Comparison of ENCODE assay signal across 1 cellular context in the genomic region with DNA sequence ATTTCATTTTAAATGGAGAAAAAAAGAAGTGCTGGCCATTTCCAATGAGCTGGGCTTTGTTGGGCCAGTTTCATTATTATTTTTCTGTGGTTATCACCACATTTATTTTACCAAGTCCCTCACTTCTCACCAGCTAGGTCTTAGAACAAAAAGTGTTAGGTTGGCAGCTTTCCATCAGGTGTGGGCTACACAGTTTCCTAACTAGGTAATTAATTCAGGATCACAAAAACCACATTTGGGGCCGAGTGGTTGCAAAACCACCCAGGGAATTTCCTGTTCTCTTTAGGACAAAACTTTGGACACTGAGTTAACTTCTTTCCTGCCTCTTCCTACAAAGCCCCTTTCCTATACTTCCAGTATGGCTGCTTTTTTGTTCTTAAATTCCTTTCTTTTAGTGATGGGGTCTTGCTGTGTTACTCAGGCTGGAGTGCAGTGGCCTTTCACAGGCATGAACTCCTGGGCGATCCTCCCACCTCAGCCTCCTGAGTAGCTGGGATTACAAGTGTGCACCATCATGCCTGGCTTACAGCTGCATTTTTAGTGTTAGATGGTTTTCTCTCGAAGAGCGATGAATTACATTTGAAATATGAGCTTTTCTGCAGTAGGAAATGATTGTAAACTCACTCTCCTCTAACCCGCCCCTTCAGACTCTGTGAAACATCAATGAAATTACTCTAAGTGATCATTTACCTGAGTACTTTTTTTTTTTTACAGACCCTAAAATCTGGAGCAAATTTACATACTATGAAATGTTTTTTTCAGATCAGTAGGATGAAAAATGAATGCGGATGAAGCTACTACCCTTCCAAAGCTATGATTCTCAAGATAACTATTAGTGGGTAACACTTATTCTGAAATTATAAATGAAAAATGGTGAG.
TF ChIP-seq lines count a peak whose summit lies in the region.

No MANE protein-coding gene starts in this region.

TF ChIP-seq in HepG2, 621 proteins besides CTCF, POLR2A, EP300 and RAD21 (continued from another document):
- TF ChIP-seq PRDM15 (CRISPR knock-in tag; IDR thresholded peaks at IDR 0.05) (peak; percentile 46; the same call in 1 of the 2 replicates), ZBTB34 (CRISPR knock-in tag; IDR thresholded peaks at IDR 0.05) (no peak), PHF21A (CRISPR knock-in tag; IDR thresholded peaks at IDR 0.05) (0 out of 2 replicates have a peak, but pooled peaks have one; percentile 23), FOXJ3 (CRISPR knock-in tag; IDR thresholded peaks at IDR 0.05; ENCODE audit: borderline replicate concordance) (peak; percentile 65; the same call in 1 of the 2 replicates), ZNF646 (CRISPR knock-in tag; IDR thresholded peaks at IDR 0.05) (no peak), SATB2 (CRISPR knock-in tag; IDR thresholded peaks at IDR 0.05) (0 out of 2 replicates have a peak, but pooled peaks have one; percentile 32), KAT8 (CRISPR knock-in tag; IDR thresholded peaks at IDR 0.05) (0 out of 2 replicates have a peak, but pooled peaks have one; percentile 5), HOXA5 (CRISPR knock-in tag; IDR thresholded peaks at IDR 0.05) (0 out of 2 replicates have a peak, but pooled peaks have one; percentile 39), MAFK (conservative IDR thresholded peaks at IDR 0.05 in 1 of 2, IDR thresholded peaks at IDR 0.05 in 1 of 2; ENCODE audit: low read length in 2 of 2) (peak in 1 of 2 experiments; percentile 12; a peak in 1 of 4 replicates), ZBTB20 (CRISPR knock-in tag; IDR thresholded peaks at IDR 0.05; ENCODE audit: borderline replicate concordance, low read depth) (0 out of 2 replicates have a peak, but pooled peaks have one; percentile 12), ZSCAN25 (CRISPR knock-in tag; IDR thresholded peaks at IDR 0.05) (peak; percentile 36; the same call in 1 of the 2 replicates), CHD4 (IDR thresholded peaks at IDR 0.05; ENCODE audit: borderline replicate concordance, low read length) (peak; percentile 35; the same call in 1 of the 2 replicates), RELA (CRISPR knock-in tag; IDR thresholded peaks at IDR 0.05) (no peak), ZNF605 (CRISPR knock-in tag; IDR thresholded peaks at IDR 0.05) (no peak), SALL1 (CRISPR knock-in tag; IDR thresholded peaks at IDR 0.05) (0 out of 2 replicates have a peak, but pooled peaks have one; percentile 5), TEAD2 (CRISPR knock-in tag; IDR thresholded peaks at IDR 0.05) (no peak), ZSCAN20 (CRISPR knock-in tag; IDR thresholded peaks at IDR 0.05; ENCODE audit: borderline replicate concordance) (0 out of 2 replicates have a peak, but pooled peaks have one; percentile 54), BRCA1 (CRISPR knock-in tag; IDR thresholded peaks at IDR 0.05) (0 out of 2 replicates have a peak, but pooled peaks have one; percentile 38), NPAS2 (CRISPR knock-in tag; IDR thresholded peaks at IDR 0.05; ENCODE audit: borderline replicate concordance) (no peak), ZNF770 (CRISPR knock-in tag; IDR thresholded peaks at IDR 0.05) (peak; percentile 84), STAT5B (CRISPR knock-in tag; IDR thresholded peaks at IDR 0.05) (no peak), SMAD9 (CRISPR knock-in tag; IDR thresholded peaks at IDR 0.05) (0 out of 2 replicates have a peak, but pooled peaks have one; percentile 16), ZNF24 (IDR thresholded peaks at IDR 0.05) (peak; percentile 77), MAF1 (CRISPR knock-in tag; IDR thresholded peaks at IDR 0.05; ENCODE audit: borderline replicate concordance) (no peak), KLF12 (CRISPR knock-in tag; IDR thresholded peaks at IDR 0.05; ENCODE audit: borderline replicate concordance) (0 out of 2 replicates have a peak, but pooled peaks have one; percentile 39)
- TF ChIP-seq, protein P1, sequence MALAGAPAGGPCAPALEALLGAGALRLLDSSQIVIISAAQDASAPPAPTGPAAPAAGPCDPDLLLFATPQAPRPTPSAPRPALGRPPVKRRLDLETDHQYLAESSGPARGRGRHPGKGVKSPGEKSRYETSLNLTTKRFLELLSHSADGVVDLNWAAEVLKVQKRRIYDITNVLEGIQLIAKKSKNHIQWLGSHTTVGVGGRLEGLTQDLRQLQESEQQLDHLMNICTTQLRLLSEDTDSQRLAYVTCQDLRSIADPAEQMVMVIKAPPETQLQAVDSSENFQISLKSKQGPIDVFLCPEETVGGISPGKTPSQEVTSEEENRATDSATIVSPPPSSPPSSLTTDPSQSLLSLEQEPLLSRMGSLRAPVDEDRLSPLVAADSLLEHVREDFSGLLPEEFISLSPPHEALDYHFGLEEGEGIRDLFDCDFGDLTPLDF (CRISPR knock-in tag; IDR thresholded peaks at IDR 0.05), result 0 out of 2 replicates have a peak, but pooled peaks have one; percentile 33
TF ChIP-seq in HepG2: peak in this region for 21.
